ENCODE assay signal across 21 cellular contexts in genomic region chr21:37446552-37446951, GRCh38.
DNase-seq lines count a peak whose midpoint lies in the region; ATAC-seq and TF ChIP-seq lines count a peak whose summit lies in the region.
"Had no signal": no experiment of that assay in that cellular context is flagged by ENCODE, and none has a peak within 500 bp of the region (broad histone marks: within the 10 kb centered on the region; RNA-seq: fewer than 3 reads in every experiment).

No MANE protein-coding gene starts in this region.

- peaks cover 29% of the 10 kb centered on the region for H3K36me3 Mint-ChIP-seq in CD4-positive, alpha-beta T cell (ENCODE audit: low read depth)
- H3K36me3 Mint-ChIP-seq in HFFc6 (ENCODE audit: low read depth): peaks cover 22% of the 10 kb centered on the region
- H3K36me3 Mint-ChIP-seq in naive thymus-derived CD8-positive, alpha-beta T cell: peaks cover 0 to 27% (median 2%) of the 10 kb centered on the region in 3 donors

- H3K4me3 ChIP-seq in astrocyte of the cerebellum (ENCODE audit: low read depth, low read length): no peak overlapping the region
- H3K4me3 ChIP-seq: coronary artery, lung, suprapubic skin had no signal

- H3K27ac ChIP-seq in CD4-positive, alpha-beta T cell (ENCODE audit: low read depth, low read length): no peak overlapping the region
- H3K27ac ChIP-seq: coronary artery, suprapubic skin had no signal

- H3K27me3 ChIP-seq in CD4-positive, alpha-beta T cell (ENCODE audit: control insufficient read depth, insufficient read depth, low read length): no peaks in the 10 kb centered on the region
- H3K27me3 ChIP-seq: suprapubic skin had no signal

- peak overlapping the region; percentile 50 for H3K27ac Mint-ChIP-seq in CD4-positive, alpha-beta T cell
- no peak overlapping the region for H3K27ac Mint-ChIP-seq in HFFc6
- peak overlapping the region in 8 of 10 donors; percentile 6 to 83 (median 64) for H3K27ac Mint-ChIP-seq in naive thymus-derived CD8-positive, alpha-beta T cell

- H3K4me3 Mint-ChIP-seq in CD4-positive, alpha-beta T cell: no peak overlapping the region
- H3K4me3 Mint-ChIP-seq in HFFc6: no peak overlapping the region
- peak overlapping the region in 5 of 10 donors; percentile 16 to 51 (median 29) for H3K4me3 Mint-ChIP-seq in naive thymus-derived CD8-positive, alpha-beta T cell
- H3K4me3 Mint-ChIP-seq: IgD-negative memory B cell, nephron had no signal

- H3K27me3 Mint-ChIP-seq in CD4-positive, alpha-beta T cell: no peaks in the 10 kb centered on the region
- peaks cover 1% of the 10 kb centered on the region; the same call in 1 of the 2 replicates for H3K27me3 Mint-ChIP-seq in HFFc6 (ENCODE audit: insufficient read depth)
- H3K27me3 Mint-ChIP-seq in naive thymus-derived CD8-positive, alpha-beta T cell: no peaks in the 10 kb centered on the region
- H3K27me3 Mint-ChIP-seq: IgD-negative memory B cell had no signal

- no peaks in the 10 kb centered on the region for H3K9me3 ChIP-seq in CD4-positive, alpha-beta T cell (ENCODE audit: control insufficient read depth, low read length)
- H3K9me3 ChIP-seq: suprapubic skin had no signal

- POLR2A ChIA-PET in CD4-positive, alpha-beta T cell (lab: Charles Lee): interaction anchor here (1.0 kb wide), 2 partner anchors 10 to 17 kb away, joined by 3 to 4 read pairs; no protein-coding TSS in a partner anchor
- POLR2A ChIA-PET in naive thymus-derived CD8-positive, alpha-beta T cell (lab: Charles Lee): no interaction called here

- H3K4me1 Mint-ChIP-seq in CD4-positive, alpha-beta T cell (ENCODE audit: low read depth): peaks cover 91% of the 10 kb centered on the region
- H3K4me1 Mint-ChIP-seq in HFFc6 (ENCODE audit: low read depth): peaks cover 73% of the 10 kb centered on the region
- peaks cover 39 to 93% (median 84%) of the 10 kb centered on the region in 4 donors for H3K4me1 Mint-ChIP-seq in naive thymus-derived CD8-positive, alpha-beta T cell

- no peak for TF ChIP-seq CTCF in CD4-positive, alpha-beta T cell (IDR thresholded peaks at IDR 0.05)
- TF ChIP-seq CTCF in HFFc6 (IDR thresholded peaks at IDR 0.05): 0 out of 2 replicates have a peak, but pooled peaks have one; percentile 13
- peak; percentile 3 for TF ChIP-seq CTCF in astrocyte of the cerebellum (IDR thresholded peaks at IDR 0.05; ENCODE audit: low read depth, low read length, missing control alignments)

- DNase-seq in CD4-positive, alpha-beta T cell: no peak
- DNase-seq in HFFc6: no peak
- no peak for DNase-seq in astrocyte of the cerebellum (ENCODE audit: low read depth)
- no peak for DNase-seq in naive thymus-derived CD8-positive, alpha-beta T cell
- DNase-seq in NCI-H82 (lab: John Stamatoyannopoulos, UW): no peak
- DNase-seq in NCI-H2029 treated with DMSO at 0.1 percent for 48 hours (lab: John Stamatoyannopoulos, UW): no peak
- DNase-seq: activated CD8-positive, alpha-beta memory T cell treated with anti-CD3 and anti-CD28 coated beads for 24 hours; activated effector memory CD4-positive, alpha-beta T cell treated with Interleukin-2 at 50 U/mL for 16 hours; aorta; GDM1; H7; NCI-H774; stimulated activated CD4-positive, alpha-beta T cell treated with anti-CD3 and anti-CD28 coated beads, Interleukin-2, amount 100 ng/mL, for 48 hours had no signal

- intact Hi-C loops in CD4-positive, alpha-beta T cell (cut with DNase I, micrococcal nuclease): no loop called here

- ATAC-seq in CD4-positive, alpha-beta T cell (ENCODE audit: poor library complexity): peak; percentile 35
- peak; percentile 33 to 52 for ATAC-seq in naive thymus-derived CD8-positive, alpha-beta T cell
- ATAC-seq in HG03469 (IDR thresholded peaks at IDR 0.05; ENCODE audit: unreplicated experiment): no peak
- ATAC-seq in HG02970 (IDR thresholded peaks at IDR 0.05; ENCODE audit: low FRiP score, unreplicated experiment): no peak
- ATAC-seq: esophagus mucosa had no signal

- CTCF ChIA-PET in CD4-positive, alpha-beta T cell (lab: Charles Lee): interaction anchor here (0.6 kb wide), 1 partner anchor 220 kb away, joined by 3 read pairs; no protein-coding TSS in a partner anchor

- no peaks in the 10 kb centered on the region for H3K9me3 Mint-ChIP-seq in CD4-positive, alpha-beta T cell
- no peaks in the 10 kb centered on the region for H3K9me3 Mint-ChIP-seq in HFFc6
- no peaks in the 10 kb centered on the region for H3K9me3 Mint-ChIP-seq in naive thymus-derived CD8-positive, alpha-beta T cell
- H3K9me3 Mint-ChIP-seq: IgD-negative memory B cell had no signal

- in situ Hi-C loops in astrocyte of the cerebellum (cut with HindIII; ENCODE audit: low sequenced_read_pairs): no loop called here

Comparison
In these comparisons a context has a peak if more than half of its experiments do, and no peak if none do; other contexts are left out.
1. ATAC-seq: peak in CD4-positive, alpha-beta T cell (single experiment) and naive thymus-derived CD8-positive, alpha-beta T cell (2 of 2); none in HG03469 (single experiment) and HG02970 (single experiment).